In genomic region chr13:73449258-73449657, GRCh38 we compare ENCODE assay signal across 17 cellular contexts.
"Had no signal": no experiment of that assay in that cellular context is flagged by ENCODE, and none has a peak within 500 bp of the region (broad histone marks: within the 10 kb centered on the region; RNA-seq: fewer than 3 reads in every experiment).

No MANE protein-coding gene starts in this region.

- H3K27me3 ChIP-seq: brain microvascular endothelial cell, pancreas, transverse colon had no signal

- H3K4me1 ChIP-seq: pancreas had no signal

- H3K36me3 ChIP-seq: brain microvascular endothelial cell, pancreas, transverse colon had no signal

- H3K4me3 ChIP-seq: pancreas, skin epidermis, transverse colon had no signal

- ATAC-seq: activated CD8-positive, alpha-beta T cell treated with anti-CD3 and anti-CD28 coated beads, Interleukin-2, amount 10 ng/mL, durations not matched to agents 7 days and 5 days; left lobe of liver; naive thymus-derived CD8-positive, alpha-beta T cell; pancreas; WTC11 had no signal

- H3K27ac ChIP-seq: brain microvascular endothelial cell, pancreas, transverse colon had no signal

- H3K9me3 ChIP-seq: pancreas had no signal

- DNase-seq: activated CD4-positive, alpha-beta T cell treated with anti-CD3 and anti-CD28 coated beads, Interleukin-2, amount 10 ng/mL, durations not matched to agents 24 days and 14 days; activated CD8-positive, alpha-beta memory T cell treated with anti-CD3 and anti-CD28 coated beads, Interleukin-2, amount 50 U/mL, for 4 hours; activated CD8-positive, alpha-beta T cell treated with anti-CD3 and anti-CD28 coated beads, Interleukin-2, amount 10 ng/mL, durations not matched to agents 7 days and 5 days; activated gamma-delta T cell; activated T-cell treated with anti-CD3 and anti-CD28 coated beads, Interleukin-2, amount 50 U/mL, for 48 hours; brain microvascular endothelial cell; effector memory CD4-positive, alpha-beta T cell; islet precursor cell; naive thymus-derived CD8-positive, alpha-beta T cell; pancreas; stimulated activated CD4-positive, alpha-beta T cell treated with anti-CD3 and anti-CD28 coated beads, Interleukin-4, amount 100 ng/mL, for 24 hours; stimulated activated naive CD4-positive, alpha-beta T cell; T-helper 2 cell; transverse colon had no signal
